Comparison of ENCODE assay signal across 29 cellular contexts in genomic region chr10:129647563-129647962, GRCh38.
"Had no signal": no experiment of that assay in that cellular context is flagged by ENCODE, and none has a peak within 500 bp of the region (broad histone marks: within the 10 kb centered on the region; RNA-seq: fewer than 3 reads in every experiment).

No MANE protein-coding gene starts in this region.

- H3K9me3 ChIP-seq: colonic mucosa, esophagus muscularis mucosa, esophagus squamous epithelium, gastrocnemius medialis, gastroesophageal sphincter, heart left ventricle, heart right ventricle had no signal

- H3K9me3 Mint-ChIP-seq: dendritic cell treated with granulocyte-macrophage colony-stimulating factor and Interleukin-4, amounts not matched to agents 40 ng/mL and 50 ng/mL, for 4 days; effector memory CD8-positive, alpha-beta T cell; endodermal cell had no signal

- FAIRE-seq: colon, endometrium, endothelial cell of umbilical vein, frontal cortex had no signal

- H3K4me3 Mint-ChIP-seq: dendritic cell treated with granulocyte-macrophage colony-stimulating factor and Interleukin-4, amounts not matched to agents 40 ng/mL and 50 ng/mL, for 4 days; effector memory CD8-positive, alpha-beta T cell; endodermal cell had no signal

- DNase-seq: colonic mucosa; cortex of kidney; dermis blood vessel endothelial cell; dorsolateral prefrontal cortex; effector CD4-positive, alpha-beta T cell; effector CD8-positive, alpha-beta T cell; effector memory CD4-positive, alpha-beta T cell; effector memory CD8-positive, alpha-beta T cell; erythroblast; esophagus squamous epithelium; foreskin fibroblast; foreskin keratinocyte; foreskin melanocyte; gastrocnemius medialis; glutamatergic neuron; head of caudate nucleus; heart left ventricle; heart right ventricle had no signal

- H3K4me3 ChIP-seq: colonic mucosa, coronary artery, dorsolateral prefrontal cortex, esophagus muscularis mucosa, esophagus squamous epithelium, gastrocnemius medialis, gastroesophageal sphincter, heart left ventricle, heart right ventricle had no signal

- H3K27me3 ChIP-seq: colonic mucosa, dorsolateral prefrontal cortex, esophagus muscularis mucosa, esophagus squamous epithelium, foreskin keratinocyte, gastrocnemius medialis, gastroesophageal sphincter, heart left ventricle, heart right ventricle had no signal

- H3K27me3 Mint-ChIP-seq: dendritic cell treated with granulocyte-macrophage colony-stimulating factor and Interleukin-4, amounts not matched to agents 40 ng/mL and 50 ng/mL, for 4 days; effector memory CD8-positive, alpha-beta T cell had no signal

- H3K4me1 ChIP-seq: colonic mucosa, esophagus muscularis mucosa, esophagus squamous epithelium, foreskin keratinocyte, gastrocnemius medialis, gastroesophageal sphincter, heart left ventricle, heart right ventricle had no signal

- H3K27ac Mint-ChIP-seq: dendritic cell treated with granulocyte-macrophage colony-stimulating factor and Interleukin-4, amounts not matched to agents 40 ng/mL and 50 ng/mL, for 4 days; effector memory CD8-positive, alpha-beta T cell; endodermal cell had no signal

- H3K27ac ChIP-seq: colonic mucosa, coronary artery, dorsolateral prefrontal cortex, epithelial cell of prostate, esophagus muscularis mucosa, esophagus squamous epithelium, foreskin keratinocyte, gastrocnemius medialis, gastroesophageal sphincter, heart left ventricle, heart right ventricle had no signal

- H3K36me3 ChIP-seq: colonic mucosa, esophagus squamous epithelium, gastrocnemius medialis, heart left ventricle, heart right ventricle had no signal

- ATAC-seq: effector memory CD8-positive, alpha-beta T cell; esophagus mucosa; foreskin keratinocyte; gastrocnemius medialis; gastroesophageal sphincter; heart left ventricle; heart right ventricle had no signal
